Comparison of ENCODE assay signal across 10 cellular contexts in the genomic region with DNA sequence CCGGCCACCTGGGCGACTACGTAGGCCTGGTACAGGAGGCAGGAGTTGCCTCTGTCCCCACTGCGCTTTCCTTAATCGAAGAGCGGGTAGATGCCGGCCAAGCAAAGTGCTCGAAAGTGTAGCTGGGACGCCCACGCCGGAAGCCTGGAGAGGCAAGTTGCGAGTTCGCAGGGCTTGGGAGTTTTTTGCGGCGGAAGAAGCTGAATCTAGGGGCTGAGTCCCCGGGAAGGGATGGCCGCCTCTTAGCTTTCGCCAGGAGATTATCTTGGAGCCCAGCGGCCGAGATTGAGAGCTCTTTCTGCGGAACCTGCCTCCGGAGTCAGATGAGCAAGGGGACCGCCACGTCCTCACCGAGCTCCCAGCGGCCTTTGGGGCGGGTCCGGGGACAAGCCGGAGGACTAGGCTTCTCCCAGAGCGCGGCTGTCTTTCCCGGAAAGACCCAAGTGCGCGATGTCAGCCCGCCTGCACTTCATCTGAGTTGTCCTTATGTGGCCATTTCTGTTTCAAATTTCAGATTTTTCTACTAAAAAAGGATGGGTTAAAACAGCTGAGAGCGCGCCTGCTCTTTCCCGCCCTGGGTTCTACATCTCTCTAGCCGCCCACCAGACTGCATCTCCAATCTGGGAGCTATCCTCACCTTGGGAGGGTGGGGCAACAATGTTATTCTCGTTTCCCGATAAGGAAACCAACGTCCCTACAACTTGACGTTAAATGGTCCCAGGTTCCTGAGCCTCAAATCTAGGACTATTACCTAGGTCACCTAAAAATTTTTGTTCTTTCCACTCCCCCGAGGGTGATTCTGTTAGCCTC. TPM values are rescaled to one million over a fixed set of nuclear protein-coding genes. Genes with fewer than 3 reads are reported as not detected.
DNase-seq lines count a peak whose midpoint lies in the region; ATAC-seq and TF ChIP-seq lines count a peak whose summit lies in the region.
"Had no signal": no experiment of that assay in that cellular context is flagged by ENCODE, and none has a peak within 500 bp of the region (broad histone marks: within the 10 kb centered on the region; RNA-seq: fewer than 3 reads in every experiment).

No MANE protein-coding gene starts in this region.

- peaks cover 1% of the 10 kb centered on the region for H3K36me3 Mint-ChIP-seq in activated CD8-positive, alpha-beta T cell treated with anti-CD3 and anti-CD28 coated beads for 36 hours (ENCODE audit: low read depth)
- H3K36me3 Mint-ChIP-seq in activated CD8-positive, alpha-beta T cell treated with anti-CD3 and anti-CD28 coated beads, Interleukin-2, amount 10 ng/mL, durations not matched to agents 7 days and 5 days (ENCODE audit: low read depth) = no peaks in the 10 kb centered on the region
- no peaks in the 10 kb centered on the region for H3K36me3 Mint-ChIP-seq in memory B cell

- no peak overlapping the region for H3K4me3 Mint-ChIP-seq in activated CD8-positive, alpha-beta T cell treated with anti-CD3 and anti-CD28 coated beads for 36 hours
- H3K4me3 Mint-ChIP-seq in activated CD8-positive, alpha-beta T cell treated with anti-CD3 and anti-CD28 coated beads, Interleukin-2, amount 10 ng/mL, durations not matched to agents 7 days and 5 days = no peak overlapping the region
- H3K4me3 Mint-ChIP-seq in memory B cell = no peak overlapping the region
- H3K4me3 Mint-ChIP-seq: activated T-cell treated with anti-CD3 and anti-CD28 coated beads, Interleukin-2, amount 50 U/mL, for 4 hours had no signal

- H3K9me3 ChIP-seq in thyroid gland = no peaks in the 10 kb centered on the region

- H3K4me1 ChIP-seq in thyroid gland = peaks cover 0 to 15% of the 10 kb centered on the region in 2 donors

- H3K27ac ChIP-seq in thyroid gland = peak overlapping the region in 2 of 3 donors; percentile 43 to 58

- H3K27me3 ChIP-seq in thyroid gland = peaks cover 55% of the 10 kb centered on the region

- H3K9me3 Mint-ChIP-seq in activated CD8-positive, alpha-beta T cell treated with anti-CD3 and anti-CD28 coated beads for 36 hours = peaks cover under 1% of the 10 kb centered on the region
- no peaks in the 10 kb centered on the region for H3K9me3 Mint-ChIP-seq in activated CD8-positive, alpha-beta T cell treated with anti-CD3 and anti-CD28 coated beads, Interleukin-2, amount 10 ng/mL, durations not matched to agents 7 days and 5 days (ENCODE audit: insufficient read depth)
- H3K9me3 Mint-ChIP-seq in memory B cell = peaks cover under 1% of the 10 kb centered on the region

- H3K4me1 Mint-ChIP-seq in activated CD8-positive, alpha-beta T cell treated with anti-CD3 and anti-CD28 coated beads for 36 hours (ENCODE audit: low read depth) = peaks cover 10% of the 10 kb centered on the region
- peaks cover 9% of the 10 kb centered on the region for H3K4me1 Mint-ChIP-seq in activated CD8-positive, alpha-beta T cell treated with anti-CD3 and anti-CD28 coated beads, Interleukin-2, amount 10 ng/mL, durations not matched to agents 7 days and 5 days (ENCODE audit: low read depth)
- H3K4me1 Mint-ChIP-seq in memory B cell = peaks cover 8% of the 10 kb centered on the region

- peak overlapping the region in 1 of 3 donors; percentile 13 for H3K4me3 ChIP-seq in thyroid gland (replicated peaks in 1 of 3)

- peaks cover 78% of the 10 kb centered on the region for H3K27me3 Mint-ChIP-seq in activated CD8-positive, alpha-beta T cell treated with anti-CD3 and anti-CD28 coated beads for 36 hours
- peaks cover 82% of the 10 kb centered on the region for H3K27me3 Mint-ChIP-seq in activated CD8-positive, alpha-beta T cell treated with anti-CD3 and anti-CD28 coated beads, Interleukin-2, amount 10 ng/mL, durations not matched to agents 7 days and 5 days (ENCODE audit: low read depth)
- H3K27me3 Mint-ChIP-seq in memory B cell = peaks cover 41% of the 10 kb centered on the region

- H3K27ac Mint-ChIP-seq in activated CD8-positive, alpha-beta T cell treated with anti-CD3 and anti-CD28 coated beads for 36 hours = no peak overlapping the region
- H3K27ac Mint-ChIP-seq in activated CD8-positive, alpha-beta T cell treated with anti-CD3 and anti-CD28 coated beads, Interleukin-2, amount 10 ng/mL, durations not matched to agents 7 days and 5 days = no peak overlapping the region
- H3K27ac Mint-ChIP-seq in memory B cell = peak overlapping the region; percentile 22

- DNase-seq in activated CD8-positive, alpha-beta T cell treated with anti-CD3 and anti-CD28 coated beads for 36 hours = peak; percentile 49
- DNase-seq in activated CD8-positive, alpha-beta T cell treated with anti-CD3 and anti-CD28 coated beads, Interleukin-2, amount 10 ng/mL, durations not matched to agents 7 days and 5 days = no peak
- DNase-seq in ecto neural progenitor cell (ENCODE audit: low spot score) (peak; percentile 62), memory B cell (ENCODE audit: low spot score in 2 of 2) (no peak), thyroid gland (no peak), NCI-H2107 (lab: John Stamatoyannopoulos, UW) (no peak), COR-L47 (lab: John Stamatoyannopoulos, UW) (no peak), D341Med (ENCODE audit: low spot score) (no peak)
- DNase-seq: activated T-cell treated with anti-CD3 and anti-CD28 coated beads, Interleukin-2, amount 50 U/mL, for 4 hours; NCI-H2081 treated with DMSO at 0.1 percent for 48 hours had no signal

- no peaks in the 10 kb centered on the region for H3K36me3 ChIP-seq in thyroid gland

- TF ChIP-seq POLR2A in thyroid gland (IDR thresholded peaks at IDR 0.05) = no peak

- intact Hi-C loops in activated CD8-positive, alpha-beta T cell treated with anti-CD3 and anti-CD28 coated beads for 36 hours (cut with micrococcal nuclease) = no loop called here
- intact Hi-C loops in thyroid gland (cut with DNase I) = no loop called here

- CTCF ChIA-PET in activated CD8-positive, alpha-beta T cell treated with anti-CD3 and anti-CD28 coated beads for 36 hours (lab: Charles Lee) = no interaction called here
- CTCF ChIA-PET in activated CD8-positive, alpha-beta T cell treated with anti-CD3 and anti-CD28 coated beads, Interleukin-2, amount 10 ng/mL, durations not matched to agents 7 days and 5 days (lab: Charles Lee) = interaction anchor here (0.8 to 1.6 kb wide), 3 partner anchors 8 to 853 kb away, joined by 3 to 5 read pairs (median 3); no protein-coding TSS in a partner anchor

- 6 to 9% methylated on average over 23 to 43 of the region's 44 CpGs for WGBS in thyroid gland, 2 donors

- POLR2A ChIA-PET in activated CD8-positive, alpha-beta T cell treated with anti-CD3 and anti-CD28 coated beads for 36 hours (lab: Charles Lee) = no interaction called here
- POLR2A ChIA-PET in activated CD8-positive, alpha-beta T cell treated with anti-CD3 and anti-CD28 coated beads, Interleukin-2, amount 10 ng/mL, durations not matched to agents 7 days and 5 days (lab: Charles Lee) = no interaction called here

- ATAC-seq in activated CD8-positive, alpha-beta T cell treated with anti-CD3 and anti-CD28 coated beads for 36 hours = no peak
- no peak for ATAC-seq in activated CD8-positive, alpha-beta T cell treated with anti-CD3 and anti-CD28 coated beads, Interleukin-2, amount 10 ng/mL, durations not matched to agents 7 days and 5 days
- no peak for ATAC-seq in memory B cell (ENCODE audit: low read depth)
- ATAC-seq: activated T-cell treated with anti-CD3 and anti-CD28 coated beads, Interleukin-2, amount 50 U/mL, for 4 hours had no signal

- no peak for TF ChIP-seq CTCF in activated CD8-positive, alpha-beta T cell treated with anti-CD3 and anti-CD28 coated beads for 36 hours (IDR thresholded peaks at IDR 0.05)
- TF ChIP-seq CTCF in thyroid gland (IDR thresholded peaks at IDR 0.05) = no peak

RNA-seq across cellular contexts. Expression of a gene that starts 12.4 kb away (rescaled TPM):
- not detected for total RNA-seq in activated CD8-positive, alpha-beta T cell treated with anti-CD3 and anti-CD28 coated beads for 36 hours
- total RNA-seq in activated CD8-positive, alpha-beta T cell treated with anti-CD3 and anti-CD28 coated beads, Interleukin-2, amount 10 ng/mL, durations not matched to agents 7 days and 5 days = not detected
- 1 to 10 TPM; 1.1 to 5.4 (median 3.5) TPM for total RNA-seq in thyroid gland
- total RNA-seq: activated T-cell treated with anti-CD3 and anti-CD28 coated beads, Interleukin-2, amount 50 U/mL, for 4 hours had no signal

Comparison
In these comparisons a context has a peak if more than half of its experiments do, and no peak if none do; other contexts are left out.
1. DNase-seq: peak in activated CD8-positive, alpha-beta T cell treated with anti-CD3 and anti-CD28 coated beads for 36 hours (single experiment) and ecto neural progenitor cell (single experiment); none in activated CD8-positive, alpha-beta T cell treated with anti-CD3 and anti-CD28 coated beads, Interleukin-2, amount 10 ng/mL, durations not matched to agents 7 days and 5 days (single experiment), memory B cell (0 of 2), thyroid gland (0 of 2), NCI-H2107 (single experiment), COR-L47 (single experiment) and D341Med (single experiment).